In the genomic region with DNA sequence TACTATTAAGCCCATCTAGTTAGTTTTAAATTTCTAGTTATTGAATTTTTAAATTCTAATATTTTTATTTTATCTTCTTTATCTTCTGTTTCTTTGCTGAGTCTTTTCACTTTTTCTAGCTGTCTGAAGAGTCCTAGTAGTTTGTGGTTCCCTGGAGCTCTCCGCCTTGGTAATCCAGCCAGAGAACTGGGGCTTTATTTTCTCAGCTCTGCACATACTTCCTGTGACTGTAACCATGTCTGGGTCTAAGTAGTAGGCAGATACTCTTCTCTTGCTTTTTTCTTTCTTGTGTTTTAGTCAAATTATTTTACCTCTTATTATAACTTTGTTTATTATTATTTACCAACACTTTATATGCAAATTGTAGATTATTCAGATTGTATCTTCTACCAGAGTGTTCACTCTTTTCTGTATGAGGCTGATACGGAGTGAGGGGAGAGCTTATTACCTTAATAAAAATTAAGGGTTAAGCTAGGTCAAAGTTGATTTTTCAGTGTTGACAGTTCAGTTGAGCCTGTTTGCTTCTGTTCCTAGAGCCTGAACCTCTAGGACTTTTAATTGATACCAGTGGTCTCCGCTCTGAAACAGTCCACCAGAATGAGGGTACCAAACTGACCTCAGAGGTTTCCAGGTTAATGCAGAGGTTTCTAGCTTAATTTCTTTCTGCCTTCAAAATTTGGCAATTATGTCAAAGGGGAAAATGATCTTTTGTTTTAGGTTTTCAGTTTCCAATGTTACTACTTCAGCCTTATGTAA, we compare ENCODE assay signal across 1 cellular context.
TF ChIP-seq lines count a peak whose summit lies in the region.

No MANE protein-coding gene starts in this region.

TF ChIP-seq in WTC11, 78 proteins besides CTCF, POLR2A, EP300 and RAD21 (continued from another document):
- TF ChIP-seq, protein P1, sequence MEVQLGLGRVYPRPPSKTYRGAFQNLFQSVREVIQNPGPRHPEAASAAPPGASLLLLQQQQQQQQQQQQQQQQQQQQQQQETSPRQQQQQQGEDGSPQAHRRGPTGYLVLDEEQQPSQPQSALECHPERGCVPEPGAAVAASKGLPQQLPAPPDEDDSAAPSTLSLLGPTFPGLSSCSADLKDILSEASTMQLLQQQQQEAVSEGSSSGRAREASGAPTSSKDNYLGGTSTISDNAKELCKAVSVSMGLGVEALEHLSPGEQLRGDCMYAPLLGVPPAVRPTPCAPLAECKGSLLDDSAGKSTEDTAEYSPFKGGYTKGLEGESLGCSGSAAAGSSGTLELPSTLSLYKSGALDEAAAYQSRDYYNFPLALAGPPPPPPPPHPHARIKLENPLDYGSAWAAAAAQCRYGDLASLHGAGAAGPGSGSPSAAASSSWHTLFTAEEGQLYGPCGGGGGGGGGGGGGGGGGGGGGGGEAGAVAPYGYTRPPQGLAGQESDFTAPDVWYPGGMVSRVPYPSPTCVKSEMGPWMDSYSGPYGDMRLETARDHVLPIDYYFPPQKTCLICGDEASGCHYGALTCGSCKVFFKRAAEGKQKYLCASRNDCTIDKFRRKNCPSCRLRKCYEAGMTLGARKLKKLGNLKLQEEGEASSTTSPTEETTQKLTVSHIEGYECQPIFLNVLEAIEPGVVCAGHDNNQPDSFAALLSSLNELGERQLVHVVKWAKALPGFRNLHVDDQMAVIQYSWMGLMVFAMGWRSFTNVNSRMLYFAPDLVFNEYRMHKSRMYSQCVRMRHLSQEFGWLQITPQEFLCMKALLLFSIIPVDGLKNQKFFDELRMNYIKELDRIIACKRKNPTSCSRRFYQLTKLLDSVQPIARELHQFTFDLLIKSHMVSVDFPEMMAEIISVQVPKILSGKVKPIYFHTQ (CRISPR knock-in tag; IDR thresholded peaks at IDR 0.05) = no peak
